Comparison of ENCODE assay signal across 1 cellular context in genomic region chr6:6968731-6969552, GRCh38.
TF ChIP-seq lines count a peak whose summit lies in the region.

No MANE protein-coding gene starts in this region.

TF ChIP-seq in K562, 482 proteins besides CTCF, POLR2A, EP300 and RAD21 (continued from another document and continues in another):
- TF ChIP-seq CHD7 (IDR thresholded peaks at IDR 0.05; ENCODE audit: low read depth, low read length) (no peak), NR4A1 (CRISPR knock-in tag; IDR thresholded peaks at IDR 0.05) (no peak), NR4A1 (tag; IDR thresholded peaks at IDR 0.05) (no peak), KAT7 (CRISPR knock-in tag; IDR thresholded peaks at IDR 0.05; ENCODE audit: borderline replicate concordance) (0 out of 2 replicates have a peak, but pooled peaks have one; percentile 18), RCOR1 (IDR thresholded peaks at IDR 0.05; ENCODE audit: borderline replicate concordance in 1 of 2, low read depth in 2 of 2, low read length in 2 of 2) (peak in 1 of 2 experiments; percentile 86; a peak in 2 of 4 replicates), CBX8 (IDR thresholded peaks at IDR 0.05; ENCODE audit: borderline replicate concordance, extremely low read depth, low read depth, low read length, poor library complexity, severe bottlenecking) (no peak), ELF4 (CRISPR knock-in tag; IDR thresholded peaks at IDR 0.05) (no peak), SNIP1 (IDR thresholded peaks at IDR 0.05; ENCODE audit: low read depth) (no peak), EHMT2 (IDR thresholded peaks at IDR 0.05) (peak; percentile 38; the same call in 1 of the 2 replicates), VEZF1 (CRISPR knock-in tag; IDR thresholded peaks at IDR 0.05) (peak; percentile 68), ETS1 (conservative IDR thresholded peaks at IDR 0.05; ENCODE audit: control insufficient read depth, low read depth, low read length) (no peak), BRCA1 (IDR thresholded peaks at IDR 0.05) (no peak), BRCA1 (CRISPR knock-in tag; IDR thresholded peaks at IDR 0.05) (no peak), HIVEP1 (CRISPR knock-in tag; IDR thresholded peaks at IDR 0.05) (no peak), DEAF1 (CRISPR knock-in tag; IDR thresholded peaks at IDR 0.05) (no peak), HCFC1 (IDR thresholded peaks at IDR 0.05; ENCODE audit: low read depth, low read length) (no peak), ZNF589 (CRISPR knock-in tag; IDR thresholded peaks at IDR 0.05; ENCODE audit: low read depth) (no peak), U2AF1 (optimal IDR thresholded peaks at IDR 0.05; ENCODE audit: low read depth, low read length) (no peak), ESRRA (IDR thresholded peaks at IDR 0.05; ENCODE audit: borderline replicate concordance, low read depth) (peak; percentile 96), ZNF175 (CRISPR knock-in tag; IDR thresholded peaks at IDR 0.05; ENCODE audit: low read depth) (no peak), NEUROD1 (IDR thresholded peaks at IDR 0.05; ENCODE audit: borderline replicate concordance, low read depth, low read length, partially characterized antibody) (peak; percentile 81), ZKSCAN3 (CRISPR knock-in tag; IDR thresholded peaks at IDR 0.05) (no peak), HDAC2 (IDR thresholded peaks at IDR 0.05) (peak; percentile 60; the same call in 1 of the 2 replicates), ZKSCAN1 (IDR thresholded peaks at IDR 0.05; ENCODE audit: low read depth, low read length) (no peak), ZNF197 (CRISPR knock-in tag; IDR thresholded peaks at IDR 0.05; ENCODE audit: low read depth) (0 out of 2 replicates have a peak, but pooled peaks have one; percentile 31), KHSRP (IDR thresholded peaks at IDR 0.05) (no peak), KAT8 (IDR thresholded peaks at IDR 0.05; ENCODE audit: low read depth) (no peak), MEIS2 (IDR thresholded peaks at IDR 0.05; ENCODE audit: partially characterized antibody) (no peak), SMAD3 (CRISPR knock-in tag; conservative IDR thresholded peaks at IDR 0.05) (no peak), CTBP1 (IDR thresholded peaks at IDR 0.05; ENCODE audit: borderline replicate concordance) (peak; percentile 86), ELK1 (CRISPR knock-in tag; IDR thresholded peaks at IDR 0.05) (no peak), CBFB (CRISPR knock-in tag; IDR thresholded peaks at IDR 0.05) (no peak), ZNF121 (CRISPR knock-in tag; conservative IDR thresholded peaks at IDR 0.05) (no peak), SRF (CRISPR knock-in tag; IDR thresholded peaks at IDR 0.05) (peak in 1 of 2 experiments; percentile 69; a peak in 1 of 4 replicates), TARDBP (IDR thresholded peaks at IDR 0.05) (0 out of 2 replicates have a peak, but pooled peaks have one; percentile 6), GATA2 (CRISPR knock-in tag; IDR thresholded peaks at IDR 0.05) (peak; percentile 68), ILF3 (IDR thresholded peaks at IDR 0.05; ENCODE audit: borderline replicate concordance) (no peak), ETV6 (IDR thresholded peaks at IDR 0.05; ENCODE audit: borderline replicate concordance in 1 of 2, low read depth in 2 of 2, low read length in 1 of 2) (no peak), ETV6 (CRISPR knock-in tag; IDR thresholded peaks at IDR 0.05; ENCODE audit: borderline replicate concordance) (no peak), SMARCC2 (IDR thresholded peaks at IDR 0.05; ENCODE audit: low read depth) (peak; percentile 93), HBP1 (CRISPR knock-in tag; IDR thresholded peaks at IDR 0.05) (no peak), THRA (IDR thresholded peaks at IDR 0.05) (peak; percentile 75; the same call in 1 of the 2 replicates), MXI1 (IDR thresholded peaks at IDR 0.05; ENCODE audit: low read depth, low read length) (no peak; the same call in 1 of the 2 replicates)
